In the genomic region with DNA sequence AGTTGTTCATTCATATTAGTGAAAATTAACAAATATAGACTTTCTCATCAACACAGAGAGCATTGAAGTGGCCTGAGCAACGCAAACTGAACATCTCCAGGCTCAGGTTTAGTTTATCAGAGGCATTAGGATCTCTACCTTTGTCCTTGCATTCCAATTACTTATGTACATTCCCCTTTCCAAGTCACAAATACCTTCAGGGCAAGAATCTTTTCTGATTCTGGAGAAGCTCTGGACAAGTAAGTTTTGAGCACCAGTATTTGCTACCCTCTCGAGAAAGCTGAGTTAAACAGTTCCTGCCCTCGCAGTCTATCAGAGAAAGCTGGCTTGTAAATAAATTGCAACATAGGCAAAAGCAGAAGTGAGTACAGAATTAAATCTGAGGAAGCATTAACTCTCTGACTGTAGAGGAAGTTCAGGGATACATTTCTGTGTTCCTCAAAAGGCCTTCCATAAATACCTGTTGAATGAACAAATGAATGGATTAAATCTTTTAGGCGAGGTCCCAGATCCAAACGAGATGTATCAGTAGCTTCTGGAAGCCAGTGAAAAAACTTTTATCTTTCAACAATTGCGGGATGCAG, we compare ENCODE assay signal across 8 cellular contexts. TPM values are rescaled to one million over a fixed set of nuclear protein-coding genes. Genes with fewer than 3 reads are reported as not detected.
DNase-seq lines count a peak whose midpoint lies in the region; ATAC-seq and TF ChIP-seq lines count a peak whose summit lies in the region.

No MANE protein-coding gene starts in this region.

- H3K4me1 Mint-ChIP-seq in CD14-positive monocyte: peaks cover 37% of the 10 kb centered on the region

- intact Hi-C loops in CD14-positive monocyte (cut with micrococcal nuclease) (loop anchor here in 1 of 2 donors (1.0 to 5.0 kb wide), 2 partner anchors 39 to 323 kb away; no protein-coding TSS in a partner anchor), adrenal gland (cut with DNase I) (no loop called here), left colon (cut with DNase I, micrococcal nuclease) (no loop called here), testis (cut with DNase I; ENCODE audit: low total_unique reads) (no loop called here)

- DNase-seq in CD14-positive monocyte (ENCODE audit: low spot score) (no peak), adrenal gland (peak in 2 of 7 donors; percentile 3 to 14), left colon (no peak), testis (no peak), NCI-H1105 (lab: John Stamatoyannopoulos, UW) (no peak), mucosa of gallbladder (ENCODE audit: low spot score) (no peak)
- DNase-seq in Jurkat, Clone E6-1 (ENCODE audit: low read depth, low spot score): no peak

- peaks cover 0 to 43% of the 10 kb centered on the region in 2 donors for H3K4me1 ChIP-seq in adrenal gland (replicated peaks in 1 of 2)
- H3K4me1 ChIP-seq in testis: peaks cover 8% of the 10 kb centered on the region

- no peak for TF ChIP-seq CTCF in CD14-positive monocyte (IDR thresholded peaks at IDR 0.05)
- TF ChIP-seq CTCF in adrenal gland (IDR thresholded peaks at IDR 0.05): no peak
- no peak for TF ChIP-seq CTCF in testis (IDR thresholded peaks at IDR 0.05)

- H3K36me3 ChIP-seq in adrenal gland (replicated peaks in 1 of 2) (no peaks in the 10 kb centered on the region), testis (ENCODE audit: low read depth, missing control alignments) (no peaks in the 10 kb centered on the region)

- H3K27me3 ChIP-seq in adrenal gland: no peaks in the 10 kb centered on the region
- H3K27me3 ChIP-seq in testis: no peaks in the 10 kb centered on the region

- no peaks in the 10 kb centered on the region for H3K9me3 ChIP-seq in adrenal gland (replicated peaks in 1 of 3)
- H3K9me3 ChIP-seq in testis: no peaks in the 10 kb centered on the region

- H3K27me3 Mint-ChIP-seq in CD14-positive monocyte (ENCODE audit: low read depth in 3 of 3): peaks cover 0 to 3% (median 1%) of the 10 kb centered on the region in 3 donors

- H3K27ac Mint-ChIP-seq in CD14-positive monocyte: peak overlapping the region; percentile 94 to 99 (median 97)

- TF ChIP-seq POLR2A in adrenal gland (IDR thresholded peaks at IDR 0.05) (no peak), testis (IDR thresholded peaks at IDR 0.05) (no peak)

- peak overlapping the region; percentile 96 to 99 for H3K4me3 Mint-ChIP-seq in CD14-positive monocyte

- ATAC-seq in left colon: peak; percentile 17
- ATAC-seq in HG02970 (IDR thresholded peaks at IDR 0.05; ENCODE audit: low FRiP score, unreplicated experiment): no peak

- 4 to 11% (median 7%) methylated on average over 6 of the region's 6 CpGs for WGBS in adrenal gland, 4 donors
- 6 to 9% methylated on average over 6 of the region's 6 CpGs for WGBS in testis, 2 donors

- H3K36me3 Mint-ChIP-seq in CD14-positive monocyte: peaks cover 10 to 24% of the 10 kb centered on the region in 2 donors

- H3K27ac ChIP-seq in adrenal gland: peak overlapping the region in 4 of 5 donors; percentile 78 to 100 (median 94)
- peak overlapping the region; percentile 96 to 97 for H3K27ac ChIP-seq in testis

- H3K9me3 Mint-ChIP-seq in CD14-positive monocyte: peaks cover 0 to 7% (median 0%) of the 10 kb centered on the region in 7 donors

- peak overlapping the region; percentile 93 for H3K4me3 ChIP-seq in Jurkat, Clone E6-1 (ENCODE audit: low read length)
- H3K4me3 ChIP-seq in adrenal gland: peak overlapping the region in 3 of 4 donors; percentile 33 to 92 (median 85)
- H3K4me3 ChIP-seq in testis: peak overlapping the region; percentile 81 to 93

RNA-seq across cellular contexts. Expression of a gene that starts 1.2 kb away (rescaled TPM):
- 10 to 100 TPM; 23.7 to 34.4 TPM for polyA plus RNA-seq in CD14-positive monocyte
- 10.7 TPM for polyA plus RNA-seq in Jurkat, Clone E6-1 (2012; ENCODE audit: insufficient read depth, insufficient read length)
- 10 to 100 TPM in 6 of 8 donors, 1 to 10 TPM in 2; 7.8 to 19.3 (median 10.9) TPM for total RNA-seq in adrenal gland
- polyA plus RNA-seq in adrenal gland: 10 to 100 TPM in 1 of 3 donors, 1 to 10 TPM in 2; 5.0 to 19.0 (median 8.0) TPM
- 10 to 100 TPM; 17.0 to 24.1 TPM for total RNA-seq in left colon
- 10 to 100 TPM; 27.0 to 37.9 TPM for total RNA-seq in testis
- polyA plus RNA-seq in testis (ENCODE audit: insufficient read depth, low read depth, low replicate concordance): 19.2 TPM
- 12.4 TPM for total RNA-seq in mucosa of gallbladder
